ENCODE assay signal across 1 cellular context in genomic region chr10:79127151-79127961, GRCh38.
A peak's percentile ranks its signal among the peaks of the same experiment; 100 is the strongest.
TF ChIP-seq lines count a peak whose summit lies in the region.

No MANE protein-coding gene starts in this region.

TF ChIP-seq in HepG2, 621 proteins besides CTCF, POLR2A, EP300 and RAD21 (continues in another document):
- TF ChIP-seq HES4 (CRISPR knock-in tag; IDR thresholded peaks at IDR 0.05; ENCODE audit: borderline replicate concordance) (no peak), U2AF2 (IDR thresholded peaks at IDR 0.05; ENCODE audit: low read depth, low read length) (no peak), RBM39 (IDR thresholded peaks at IDR 0.05; ENCODE audit: low read depth, low read length, poor library complexity, severe bottlenecking) (no peak), ZNF766 (CRISPR knock-in tag; IDR thresholded peaks at IDR 0.05; ENCODE audit: borderline replicate concordance) (no peak), IRF9 (CRISPR knock-in tag; IDR thresholded peaks at IDR 0.05; ENCODE audit: borderline replicate concordance) (no peak), SPEN (CRISPR knock-in tag; IDR thresholded peaks at IDR 0.05; ENCODE audit: low read depth) (peak; percentile 48; the same call in 1 of the 2 replicates), TBP (CRISPR knock-in tag; IDR thresholded peaks at IDR 0.05) (no peak), ZNF124 (CRISPR knock-in tag; IDR thresholded peaks at IDR 0.05) (no peak), RCOR2 (CRISPR knock-in tag; IDR thresholded peaks at IDR 0.05) (peak; percentile 52; the same call in 1 of the 2 replicates), HMG20A (CRISPR knock-in tag; IDR thresholded peaks at IDR 0.05; ENCODE audit: borderline replicate concordance) (no peak), MED13 (CRISPR knock-in tag; IDR thresholded peaks at IDR 0.05) (no peak), GRHL1 (CRISPR knock-in tag; conservative IDR thresholded peaks at IDR 0.05) (no peak), ZFP36L2 (CRISPR knock-in tag; IDR thresholded peaks at IDR 0.05) (no peak), ZBTB40 (IDR thresholded peaks at IDR 0.05) (no peak), ZBTB40 (CRISPR knock-in tag; IDR thresholded peaks at IDR 0.05) (no peak), CBX5 (CRISPR knock-in tag; IDR thresholded peaks at IDR 0.05; ENCODE audit: borderline replicate concordance) (peak; percentile 40; the same call in 1 of the 2 replicates), TARDBP (CRISPR knock-in tag; IDR thresholded peaks at IDR 0.05) (peak; percentile 74; the same call in 1 of the 2 replicates), TRIM24 (CRISPR knock-in tag; IDR thresholded peaks at IDR 0.05) (no peak), ZFP62 (CRISPR knock-in tag; IDR thresholded peaks at IDR 0.05) (no peak), ZNF329 (CRISPR knock-in tag; IDR thresholded peaks at IDR 0.05; ENCODE audit: low read depth) (no peak), ZNF713 (CRISPR knock-in tag; IDR thresholded peaks at IDR 0.05) (no peak), ZNF354B (CRISPR knock-in tag; IDR thresholded peaks at IDR 0.05) (no peak), ZNF501 (CRISPR knock-in tag; IDR thresholded peaks at IDR 0.05) (0 out of 2 replicates have a peak, but pooled peaks have one; percentile 22), ZNF839 (CRISPR knock-in tag; IDR thresholded peaks at IDR 0.05; ENCODE audit: borderline replicate concordance) (no peak), ZNF331 (CRISPR knock-in tag; IDR thresholded peaks at IDR 0.05) (peak; percentile 76; the same call in 1 of the 2 replicates), ZNF235 (CRISPR knock-in tag; IDR thresholded peaks at IDR 0.05; ENCODE audit: borderline replicate concordance) (no peak), MBNL3 (CRISPR knock-in tag; conservative IDR thresholded peaks at IDR 0.05) (no peak), SP140L (CRISPR knock-in tag; IDR thresholded peaks at IDR 0.05; ENCODE audit: borderline replicate concordance) (no peak), ZFP36L1 (CRISPR knock-in tag; IDR thresholded peaks at IDR 0.05) (no peak), SCMH1 (CRISPR knock-in tag; IDR thresholded peaks at IDR 0.05; ENCODE audit: borderline replicate concordance) (no peak), CREB1 (IDR thresholded peaks at IDR 0.05) (no peak), CREB1 (CRISPR knock-in tag; IDR thresholded peaks at IDR 0.05) (no peak), CEBPB (IDR thresholded peaks at IDR 0.05; ENCODE audit: borderline replicate concordance, low read depth, low read length) (peak; percentile 99), CCAR2 (optimal IDR thresholded peaks at IDR 0.05; ENCODE audit: low read depth, low read length) (no peak), TAF15 (IDR thresholded peaks at IDR 0.05; ENCODE audit: low read depth, low read length, poor library complexity, severe bottlenecking) (no peak), ZNF740 (CRISPR knock-in tag; IDR thresholded peaks at IDR 0.05) (no peak), ZNF609 (CRISPR knock-in tag; IDR thresholded peaks at IDR 0.05; ENCODE audit: borderline replicate concordance) (peak; percentile 65; the same call in 1 of the 2 replicates), ZNF660 (CRISPR knock-in tag; IDR thresholded peaks at IDR 0.05; ENCODE audit: borderline replicate concordance, low read depth) (no peak), THYN1 (CRISPR knock-in tag; IDR thresholded peaks at IDR 0.05; ENCODE audit: borderline replicate concordance, low read depth) (no peak), CREM (IDR thresholded peaks at IDR 0.05) (peak; percentile 44; the same call in 1 of the 2 replicates), CREM (CRISPR knock-in tag; IDR thresholded peaks at IDR 0.05) (no peak), ZNF567 (CRISPR knock-in tag; IDR thresholded peaks at IDR 0.05; ENCODE audit: borderline replicate concordance) (no peak), ZNF18 (CRISPR knock-in tag; IDR thresholded peaks at IDR 0.05; ENCODE audit: insufficient replicate concordance) (no peak), SP4 (CRISPR knock-in tag; IDR thresholded peaks at IDR 0.05) (peak; percentile 63; the same call in 1 of the 2 replicates), RARA (CRISPR knock-in tag; IDR thresholded peaks at IDR 0.05) (peak; percentile 59), IRF2 (CRISPR knock-in tag; IDR thresholded peaks at IDR 0.05) (0 out of 2 replicates have a peak, but pooled peaks have one; percentile 34), ZNF512 (CRISPR knock-in tag; IDR thresholded peaks at IDR 0.05) (0 out of 2 replicates have a peak, but pooled peaks have one; percentile 30)
